In genomic region chrX:134931550-134931949, GRCh38 we compare ENCODE assay signal across 25 cellular contexts. TPM values are rescaled to one million over a fixed set of nuclear protein-coding genes. Genes with fewer than 3 reads are reported as not detected.
A peak's percentile ranks its signal among the peaks of the same experiment; 100 is the strongest.
DNase-seq lines count a peak whose midpoint lies in the region; ATAC-seq, FAIRE-seq and TF ChIP-seq lines count a peak whose summit lies in the region.
"Had no signal": no experiment of that assay in that cellular context is flagged by ENCODE, and none has a peak within 500 bp of the region (broad histone marks: within the 10 kb centered on the region; RNA-seq: fewer than 3 reads in every experiment).

No MANE protein-coding gene starts in this region.

- H3K4me2 ChIP-seq in OCI-LY7 (ENCODE audit: low read length) (no peak overlapping the region), astrocyte (ENCODE audit: low read length) (no peak overlapping the region)
- H3K4me2 ChIP-seq: BLaER1 treated with 17β-estradiol and CSF1 and Interleukin-3, amounts not matched to agents 10 nM and 100 nM had no signal

- no peak overlapping the region for H3K4me3 Mint-ChIP-seq in activated naive CD8-positive, alpha-beta T cell treated with anti-CD3 and anti-CD28 coated beads, Interleukin-2, amount 10 ng/mL, durations not matched to agents 7 days and 5 days
- H3K4me3 Mint-ChIP-seq in activated naive CD8-positive, alpha-beta T cell treated with anti-CD3 and anti-CD28 coated beads, Interleukin-2, amount 50 U/mL, for 24 hours = no peak overlapping the region
- no peak overlapping the region for H3K4me3 Mint-ChIP-seq in astrocyte (ENCODE audit: unreplicated experiment)
- no peak overlapping the region for H3K4me3 Mint-ChIP-seq in CD4-positive, alpha-beta T cell
- H3K4me3 Mint-ChIP-seq: activated T-cell treated with anti-CD3 and anti-CD28 coated beads, Interleukin-2, amount 50 U/mL, for 24 hours had no signal

- H4K20me1 ChIP-seq in OCI-LY7 (ENCODE audit: insufficient read depth, low read length) (no peaks in the 10 kb centered on the region), astrocyte (ENCODE audit: insufficient read depth, low read length) (no peaks in the 10 kb centered on the region)

- DNase-seq in activated naive CD8-positive, alpha-beta T cell treated with anti-CD3 and anti-CD28 coated beads, Interleukin-2, amount 10 ng/mL, durations not matched to agents 7 days and 5 days = no peak
- no peak for DNase-seq in activated naive CD8-positive, alpha-beta T cell treated with anti-CD3 and anti-CD28 coated beads, Interleukin-2, amount 50 U/mL, for 24 hours
- DNase-seq in OCI-LY7 (ENCODE audit: low spot score) = peak; percentile 9
- no peak for DNase-seq in astrocyte (ENCODE audit: low read depth)
- DNase-seq in NOMO-1 treated with DMSO at 0.1 percent for 48 hours (lab: John Stamatoyannopoulos, UW; ENCODE audit: unreplicated experiment) = no peak
- DNase-seq in urothelium cell line (ENCODE audit: low spot score) = no peak
- DNase-seq in CD4-positive, alpha-beta T cell = no peak
- DNase-seq: activated CD4-positive, CD25-positive, alpha-beta regulatory T cell treated with anti-CD3 and anti-CD28 coated beads, Interleukin-2, amount 50 U/mL, for 72 hours; activated CD8-positive, alpha-beta memory T cell treated with anti-CD3 and anti-CD28 coated beads for 24 hours; activated T-cell treated with anti-CD3 and anti-CD28 coated beads, Interleukin-2, amount 50 U/mL, for 24 hours; caudate nucleus; dermis blood vessel endothelial cell; KG1; NCI-H1694 treated with DMSO at 0.1 percent for 48 hours; NCI-H2171 treated with DMSO at 0.1 percent for 48 hours; NCI-H524 treated with DMSO at 0.1 percent for 48 hours; posterior cingulate gyrus; right lobe of liver; stimulated activated CD4-positive, alpha-beta T cell treated with anti-CD3 and anti-CD28 coated beads, Interleukin-12 subunit alpha, Interleukin-12 subunit beta, amount 100 ng/mL, for 4 hours; stimulated activated CD4-positive, alpha-beta T cell treated with anti-CD3 and anti-CD28 coated beads, Interleukin-4, amount 100 ng/mL, for 4 hours; stimulated activated naive CD4-positive, alpha-beta T cell had no signal

- no peak for FAIRE-seq in astrocyte (lab: Jason Lieb, UNC)
- no peak for FAIRE-seq in urothelium cell line (lab: Jason Lieb, UNC)

- peaks cover 2% of the 10 kb centered on the region for H3K36me3 Mint-ChIP-seq in activated naive CD8-positive, alpha-beta T cell treated with anti-CD3 and anti-CD28 coated beads, Interleukin-2, amount 10 ng/mL, durations not matched to agents 7 days and 5 days
- no peaks in the 10 kb centered on the region for H3K36me3 Mint-ChIP-seq in activated naive CD8-positive, alpha-beta T cell treated with anti-CD3 and anti-CD28 coated beads, Interleukin-2, amount 50 U/mL, for 24 hours (ENCODE audit: low read depth)
- H3K36me3 Mint-ChIP-seq in astrocyte (ENCODE audit: low read depth, unreplicated experiment) = no peaks in the 10 kb centered on the region
- H3K36me3 Mint-ChIP-seq in CD4-positive, alpha-beta T cell (ENCODE audit: low read depth) = no peaks in the 10 kb centered on the region

- H3K79me2 ChIP-seq in OCI-LY7 (ENCODE audit: insufficient read depth, low read depth, low read length) = no peaks in the 10 kb centered on the region
- H3K79me2 ChIP-seq in astrocyte (ENCODE audit: insufficient read depth, low read length) = no peaks in the 10 kb centered on the region

- H3K4me1 Mint-ChIP-seq in activated naive CD8-positive, alpha-beta T cell treated with anti-CD3 and anti-CD28 coated beads, Interleukin-2, amount 10 ng/mL, durations not matched to agents 7 days and 5 days = peaks cover 6% of the 10 kb centered on the region
- no peaks in the 10 kb centered on the region for H3K4me1 Mint-ChIP-seq in activated naive CD8-positive, alpha-beta T cell treated with anti-CD3 and anti-CD28 coated beads, Interleukin-2, amount 50 U/mL, for 24 hours
- H3K4me1 Mint-ChIP-seq in astrocyte (ENCODE audit: low read depth, unreplicated experiment) = peaks cover 12% of the 10 kb centered on the region
- H3K4me1 Mint-ChIP-seq in CD4-positive, alpha-beta T cell (ENCODE audit: low read depth) = no peaks in the 10 kb centered on the region

- intact Hi-C loops in OCI-LY7 (cut with micrococcal nuclease; ENCODE audit: unreplicated experiment) = no loop called here
- intact Hi-C loops in CD4-positive, alpha-beta T cell (cut with DNase I, micrococcal nuclease) = no loop called here

- H3K27ac Mint-ChIP-seq in activated naive CD8-positive, alpha-beta T cell treated with anti-CD3 and anti-CD28 coated beads, Interleukin-2, amount 10 ng/mL, durations not matched to agents 7 days and 5 days = no peak overlapping the region
- no peak overlapping the region for H3K27ac Mint-ChIP-seq in activated naive CD8-positive, alpha-beta T cell treated with anti-CD3 and anti-CD28 coated beads, Interleukin-2, amount 50 U/mL, for 24 hours
- no peak overlapping the region for H3K27ac Mint-ChIP-seq in astrocyte (ENCODE audit: unreplicated experiment)
- H3K27ac Mint-ChIP-seq in CD4-positive, alpha-beta T cell = no peak overlapping the region
- H3K27ac Mint-ChIP-seq: activated T-cell treated with anti-CD3 and anti-CD28 coated beads, Interleukin-2, amount 50 U/mL, for 24 hours had no signal

- H3K27ac ChIP-seq in OCI-LY7 (ENCODE audit: low read depth, low read length, poor library complexity, severe bottlenecking) (no peak overlapping the region), astrocyte (ENCODE audit: low read depth, low read length) (peak overlapping the region; percentile 93)
- H3K27ac ChIP-seq in CD4-positive, alpha-beta T cell (ENCODE audit: low read depth, low read length) = no peak overlapping the region
- H3K27ac ChIP-seq: BLaER1 treated with 17β-estradiol and CSF1 and Interleukin-3, amounts not matched to agents 10 nM and 100 nM; right lobe of liver; RWPE1; vagina had no signal

- no peaks in the 10 kb centered on the region for H3K9me2 ChIP-seq in OCI-LY7 (ENCODE audit: insufficient read depth, low read length)

- TF ChIP-seq CTCF in OCI-LY7 (conservative IDR thresholded peaks at IDR 0.05; ENCODE audit: low read length) (peak; percentile 31), astrocyte (IDR thresholded peaks at IDR 0.05; ENCODE audit: insufficient read depth, low read depth, low read length) (no peak)
- TF ChIP-seq CTCF in CD4-positive, alpha-beta T cell (IDR thresholded peaks at IDR 0.05) = no peak

- POLR2A ChIA-PET in activated naive CD8-positive, alpha-beta T cell treated with anti-CD3 and anti-CD28 coated beads, Interleukin-2, amount 10 ng/mL, durations not matched to agents 7 days and 5 days (lab: Charles Lee) = no interaction called here
- POLR2A ChIA-PET in OCI-LY7 (lab: Charles Lee) = no interaction called here
- POLR2A ChIA-PET in CD4-positive, alpha-beta T cell (lab: Charles Lee) = no interaction called here

- CTCF ChIA-PET in OCI-LY7 (lab: Charles Lee; ENCODE audit: unreplicated experiment) = no interaction called here
- CTCF ChIA-PET in CD4-positive, alpha-beta T cell (lab: Charles Lee) = no interaction called here

- H3K36me3 ChIP-seq in OCI-LY7 (ENCODE audit: insufficient read depth, low read length) = no peaks in the 10 kb centered on the region
- H3K36me3 ChIP-seq in astrocyte (ENCODE audit: insufficient read depth, low read length) = no peaks in the 10 kb centered on the region
- H3K36me3 ChIP-seq: BLaER1 treated with 17β-estradiol and CSF1 and Interleukin-3, amounts not matched to agents 10 nM and 100 nM; right lobe of liver; vagina had no signal

- no peaks in the 10 kb centered on the region for H3K27me3 ChIP-seq in astrocyte (ENCODE audit: insufficient read depth, low read length)
- no peaks in the 10 kb centered on the region for H3K27me3 ChIP-seq in CD4-positive, alpha-beta T cell (ENCODE audit: control insufficient read depth, insufficient read depth, low read length)
- H3K27me3 ChIP-seq: right lobe of liver, vagina had no signal

- peaks cover 1% of the 10 kb centered on the region for H3K9me3 Mint-ChIP-seq in activated naive CD8-positive, alpha-beta T cell treated with anti-CD3 and anti-CD28 coated beads, Interleukin-2, amount 10 ng/mL, durations not matched to agents 7 days and 5 days
- no peaks in the 10 kb centered on the region for H3K9me3 Mint-ChIP-seq in activated naive CD8-positive, alpha-beta T cell treated with anti-CD3 and anti-CD28 coated beads, Interleukin-2, amount 50 U/mL, for 24 hours
- no peaks in the 10 kb centered on the region for H3K9me3 Mint-ChIP-seq in astrocyte (ENCODE audit: unreplicated experiment)
- H3K9me3 Mint-ChIP-seq in CD4-positive, alpha-beta T cell = no peaks in the 10 kb centered on the region
- H3K9me3 Mint-ChIP-seq: activated T-cell treated with anti-CD3 and anti-CD28 coated beads, Interleukin-2, amount 50 U/mL, for 24 hours had no signal

- no peak overlapping the region for H2AFZ ChIP-seq in OCI-LY7 (ENCODE audit: low read length)
- no peak overlapping the region for H2AFZ ChIP-seq in astrocyte (ENCODE audit: low read depth, low read length)

- no peaks in the 10 kb centered on the region for H3K9me3 ChIP-seq in OCI-LY7 (ENCODE audit: low read length)
- no peaks in the 10 kb centered on the region for H3K9me3 ChIP-seq in astrocyte (ENCODE audit: insufficient read depth, low read depth, low read length)
- H3K9me3 ChIP-seq in CD4-positive, alpha-beta T cell (ENCODE audit: control insufficient read depth, low read length) = no peaks in the 10 kb centered on the region
- H3K9me3 ChIP-seq: right lobe of liver, vagina had no signal

- peaks cover 3% of the 10 kb centered on the region for H3K27me3 Mint-ChIP-seq in activated naive CD8-positive, alpha-beta T cell treated with anti-CD3 and anti-CD28 coated beads, Interleukin-2, amount 10 ng/mL, durations not matched to agents 7 days and 5 days
- peaks cover 6% of the 10 kb centered on the region for H3K27me3 Mint-ChIP-seq in activated naive CD8-positive, alpha-beta T cell treated with anti-CD3 and anti-CD28 coated beads, Interleukin-2, amount 50 U/mL, for 24 hours
- H3K27me3 Mint-ChIP-seq in astrocyte (ENCODE audit: low read depth, unreplicated experiment) = no peaks in the 10 kb centered on the region
- no peaks in the 10 kb centered on the region for H3K27me3 Mint-ChIP-seq in CD4-positive, alpha-beta T cell

- H3K9ac ChIP-seq in astrocyte (ENCODE audit: low read length) = no peak overlapping the region
- H3K9ac ChIP-seq: BLaER1 treated with 17β-estradiol and CSF1 and Interleukin-3, amounts not matched to agents 10 nM and 100 nM had no signal

- H3K4me3 ChIP-seq in OCI-LY7 (ENCODE audit: low read depth, low read length, poor library complexity, severe bottlenecking) (no peak overlapping the region), astrocyte (ENCODE audit: insufficient read depth, low read depth, low read length) (no peak overlapping the region)
- H3K4me3 ChIP-seq: BLaER1 treated with 17β-estradiol and CSF1 and Interleukin-3, amounts not matched to agents 10 nM and 100 nM; right lobe of liver; vagina had no signal

- no peaks in the 10 kb centered on the region for H3K4me1 ChIP-seq in OCI-LY7 (ENCODE audit: insufficient read depth, low read length, poor library complexity, severe bottlenecking)
- peaks cover 30% of the 10 kb centered on the region for H3K4me1 ChIP-seq in astrocyte (ENCODE audit: insufficient read depth, low read length)
- H3K4me1 ChIP-seq: BLaER1 treated with 17β-estradiol and CSF1 and Interleukin-3, amounts not matched to agents 10 nM and 100 nM; right lobe of liver; vagina had no signal

- ATAC-seq in activated naive CD8-positive, alpha-beta T cell treated with anti-CD3 and anti-CD28 coated beads, Interleukin-2, amount 10 ng/mL, durations not matched to agents 7 days and 5 days (ENCODE audit: low read depth) = peak; percentile 4
- no peak for ATAC-seq in activated naive CD8-positive, alpha-beta T cell treated with anti-CD3 and anti-CD28 coated beads, Interleukin-2, amount 50 U/mL, for 24 hours
- no peak for ATAC-seq in CD4-positive, alpha-beta T cell (ENCODE audit: poor library complexity)
- ATAC-seq in HG02885 (IDR thresholded peaks at IDR 0.05; ENCODE audit: poor library complexity, unreplicated experiment) = no peak

- BruUV-seq in OCI-LY7 (replicated peaks; lab: Mats Ljungman, UMichigan) = no TSS peak

RNA-seq across cellular contexts. Expression of gene MOSPD1, which starts 16.5 kb away (rescaled TPM):
- total RNA-seq in activated naive CD8-positive, alpha-beta T cell treated with anti-CD3 and anti-CD28 coated beads, Interleukin-2, amount 10 ng/mL, durations not matched to agents 7 days and 5 days = 10 to 100 TPM; 10.4 to 13.7 TPM
- total RNA-seq in OCI-LY7 (2014; rRNA removed; shearing (Covaris generic)) = 7.9 and 8.6 TPM in 2 replicates
- total RNA-seq in OCI-LY7 (2022) = 7.8 and 8.5 TPM in 2 replicates
- total RNA-seq in astrocyte = 47.9 and 60.4 TPM in 2 replicates
- 1 to 10 TPM; 4.4 to 5.7 TPM for total RNA-seq in CD4-positive, alpha-beta T cell

RNA-seq across cellular contexts. Expression of gene SMIM10, which starts 59.2 kb away (rescaled TPM):
- total RNA-seq in activated naive CD8-positive, alpha-beta T cell treated with anti-CD3 and anti-CD28 coated beads, Interleukin-2, amount 10 ng/mL, durations not matched to agents 7 days and 5 days = under 1 TPM; 0.58 to 0.65 TPM
- total RNA-seq in OCI-LY7 (2014; rRNA removed; shearing (Covaris generic)) = 0.15 and 0.16 TPM in 2 replicates
- 0.96 and 1.5 TPM in 2 replicates for total RNA-seq in OCI-LY7 (2022)
- 1.2 and 1.3 TPM in 2 replicates for total RNA-seq in astrocyte
- not detected for total RNA-seq in CD4-positive, alpha-beta T cell
